1 cellular context compared by ENCODE assay signal in genomic region chr20:49705893-49706292, GRCh38.
TF ChIP-seq lines count a peak whose summit lies in the region.

No MANE protein-coding gene starts in this region.

TF ChIP-seq in HepG2, 621 proteins besides CTCF, POLR2A, EP300 and RAD21:
- 0 out of 2 replicates have a peak, but pooled peaks have one; percentile 6 for TF ChIP-seq RBFOX2 (IDR thresholded peaks at IDR 0.05; ENCODE audit: low read depth, low read length)
